27 cellular contexts compared by ENCODE assay signal in the genomic region with DNA sequence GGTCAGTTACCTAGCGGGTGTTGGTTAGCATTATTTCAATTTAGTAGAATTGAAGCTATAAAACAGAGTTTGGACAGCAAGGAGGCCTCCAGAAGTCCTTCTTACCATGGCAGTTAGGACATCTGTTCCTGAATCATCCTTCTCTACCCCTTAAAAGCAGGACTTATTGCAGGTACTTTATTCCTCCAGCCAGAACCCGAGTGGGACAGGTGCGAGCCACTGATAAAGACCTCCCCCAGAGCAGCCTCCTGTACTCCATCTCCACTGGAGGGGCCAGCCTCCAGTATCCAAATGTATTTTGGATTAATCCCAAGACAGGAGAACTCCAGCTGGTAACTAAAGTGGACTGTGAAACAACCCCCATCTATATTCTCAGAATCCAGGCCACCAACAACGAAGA.
"Had no signal": no experiment of that assay in that cellular context is flagged by ENCODE, and none has a peak within 500 bp of the region (broad histone marks: within the 10 kb centered on the region; RNA-seq: fewer than 3 reads in every experiment).

No MANE protein-coding gene starts in this region.

- H3K36me3 ChIP-seq: WERI-Rb-1 had no signal

- DNase-seq: activated CD4-positive, alpha-beta memory T cell treated with anti-CD3 and anti-CD28 coated beads, Interleukin-2, amount 10 ng/mL, durations not matched to agents 7 days and 5 days; activated CD4-positive, alpha-beta T cell treated with anti-CD3 and anti-CD28 coated beads for 1 hour; activated CD4-positive, alpha-beta T cell treated with anti-CD3 and anti-CD28 coated beads for 48 hours; activated CD4-positive, CD25-positive, alpha-beta regulatory T cell; activated CD8-positive, alpha-beta memory T cell treated with anti-CD3 and anti-CD28 coated beads for 24 hours; activated CD8-positive, alpha-beta memory T cell treated with anti-CD3 and anti-CD28 coated beads, Interleukin-2, amount 10 ng/mL, durations not matched to agents 7 days and 5 days; activated CD8-positive, alpha-beta memory T cell treated with anti-CD3 and anti-CD28 coated beads, Interleukin-2, amount 50 U/mL, for 48 hours; activated effector memory CD4-positive, alpha-beta T cell treated with Interleukin-2 at 50 U/mL for 16 hours; activated naive CD4-positive, alpha-beta T cell treated with anti-CD3 and anti-CD28 coated beads, Interleukin-2, amount 10 ng/mL, durations not matched to agents 7 days and 5 days; activated naive CD8-positive, alpha-beta T cell treated with anti-CD3 and anti-CD28 coated beads, Interleukin-2, amount 50 U/mL, for 24 hours; activated T-cell treated with anti-CD3 and anti-CD28 coated beads, Interleukin-2, amount 50 U/mL, for 48 hours; anterior cingulate cortex; KG1; MM.1S; NCI-H1105 treated with DMSO at 0.1 percent for 48 hours; NCI-H1436; NCI-H1694; NCI-H1930; NCI-H2081 treated with DMSO at 0.1 percent for 48 hours; NCI-H2171; NCI-H446 treated with DMSO at 0.1 percent for 48 hours; NCI-H524; NCI-H69; OCI-M1; Right ventricle myocardium superior; T1000; WERI-Rb-1 had no signal

- ATAC-seq: activated CD8-positive, alpha-beta memory T cell treated with anti-CD3 and anti-CD28 coated beads, Interleukin-2, amount 10 ng/mL, durations not matched to agents 7 days and 5 days; activated naive CD8-positive, alpha-beta T cell treated with anti-CD3 and anti-CD28 coated beads, Interleukin-2, amount 50 U/mL, for 24 hours had no signal

- H3K27ac ChIP-seq: WERI-Rb-1 had no signal
